ENCODE assay signal across 18 cellular contexts in the genomic region with DNA sequence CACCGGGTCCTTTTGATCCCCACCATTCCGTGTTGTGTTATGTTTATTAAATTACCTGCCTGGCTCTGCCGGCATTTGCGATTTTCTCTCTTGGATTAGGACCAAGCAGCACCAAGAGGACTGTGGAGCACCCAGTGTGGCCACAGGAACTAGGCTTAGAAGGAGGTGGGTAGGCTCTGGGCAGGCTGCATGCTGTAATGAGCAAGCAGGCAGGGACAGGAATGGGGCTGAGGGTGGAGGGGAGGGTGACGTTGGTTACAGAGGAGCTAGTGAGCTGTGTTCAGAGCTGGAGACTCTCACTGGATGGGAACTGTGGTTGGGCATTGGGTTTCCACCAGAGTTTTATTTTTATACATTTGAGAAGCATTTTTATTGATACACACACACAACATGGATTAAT. TPM values are rescaled to one million over a fixed set of nuclear protein-coding genes. Genes with fewer than 3 reads are reported as not detected.
"Had no signal": no experiment of that assay in that cellular context is flagged by ENCODE, and none has a peak within 500 bp of the region (broad histone marks: within the 10 kb centered on the region; RNA-seq: fewer than 3 reads in every experiment).

No MANE protein-coding gene starts in this region.

- H3K9me3 ChIP-seq: ovary, vagina had no signal

- H3K4me3 Mint-ChIP-seq: effector memory CD8-positive, alpha-beta T cell; naive thymus-derived CD8-positive, alpha-beta T cell; type B pancreatic cell had no signal

- H3K36me3 Mint-ChIP-seq: type B pancreatic cell had no signal

- DNase-seq: effector memory CD8-positive, alpha-beta T cell; foreskin melanocyte; head of caudate nucleus; hippocampal formation; kidney glomerular epithelial cell; mesendoderm; ovary; small intestine; stimulated activated CD4-positive, alpha-beta T cell treated with anti-CD3 and anti-CD28 coated beads, Interleukin-12 subunit alpha, Interleukin-12 subunit beta, amount 100 ng/mL, for 4 hours; stimulated activated CD4-positive, alpha-beta T cell treated with anti-CD3 and anti-CD28 coated beads, Interleukin-2, amount 100 ng/mL, for 48 hours; stimulated activated naive CD4-positive, alpha-beta T cell treated with Interleukin-2 at 50 U/mL for 16 hours had no signal

- H3K4me1 ChIP-seq: right atrium auricular region, vagina had no signal

- H3K36me3 ChIP-seq: ovary, right atrium auricular region, vagina had no signal

- H3K27ac Mint-ChIP-seq: effector memory CD8-positive, alpha-beta T cell; naive thymus-derived CD8-positive, alpha-beta T cell; type B pancreatic cell had no signal

- H3K27me3 ChIP-seq: ovary, right atrium auricular region had no signal

- ATAC-seq: effector memory CD8-positive, alpha-beta T cell; naive thymus-derived CD8-positive, alpha-beta T cell had no signal

- FAIRE-seq: islet of Langerhans, small intestine had no signal

- H3K9me3 Mint-ChIP-seq: effector memory CD8-positive, alpha-beta T cell; type B pancreatic cell had no signal

- H3K4me3 ChIP-seq: ovary, right atrium auricular region, vagina had no signal

- H3K27ac ChIP-seq: ovary, right atrium auricular region, vagina had no signal

RNA-seq across cellular contexts. Expression of gene SCN5A, which starts 7.9 kb away (rescaled TPM):
- total RNA-seq: mononuclear cell had no signal
- polyA plus RNA-seq: naive thymus-derived CD8-positive, alpha-beta T cell; neural cell had no signal
